Comparison of ENCODE assay signal across 18 cellular contexts in genomic region chr2:202479090-202479489, GRCh38.
A peak's percentile ranks its signal among the peaks of the same experiment; 100 is the strongest.
DNase-seq lines count a peak whose midpoint lies in the region; ATAC-seq and TF ChIP-seq lines count a peak whose summit lies in the region.
"Had no signal": no experiment of that assay in that cellular context is flagged by ENCODE, and none has a peak within 500 bp of the region (broad histone marks: within the 10 kb centered on the region; RNA-seq: fewer than 3 reads in every experiment).

No MANE protein-coding gene starts in this region.

- H2AFZ ChIP-seq in PC-3 (ENCODE audit: low read length) = no peak overlapping the region

- H3K79me2 ChIP-seq in PC-3 (ENCODE audit: low read length) = no peaks in the 10 kb centered on the region

- no peaks in the 10 kb centered on the region for H3F3A ChIP-seq in PC-3 (ENCODE audit: low read length, unreplicated experiment)

- H3K9me2 ChIP-seq in PC-3 (replicated peaks; ENCODE audit: low read length) = no peaks in the 10 kb centered on the region

- H3K4me1 ChIP-seq in right atrium auricular region = peaks cover 0 to 14% of the 10 kb centered on the region in 2 donors
- no peaks in the 10 kb centered on the region for H3K4me1 ChIP-seq in PC-3 (ENCODE audit: insufficient read depth, low read length)
- H3K4me1 ChIP-seq: SJCRH30 had no signal

- no peaks in the 10 kb centered on the region for H4K20me1 ChIP-seq in PC-3 (ENCODE audit: low read length)

- intact Hi-C loops in Right ventricle myocardium inferior (cut with DNase I) = no loop called here
- intact Hi-C loops in PC-3 (cut with micrococcal nuclease) = no loop called here

- ATAC-seq in Right ventricle myocardium inferior (peak; percentile 28), PC-3 (peak; percentile 33; the same call in 1 of the 2 replicates), HG02973 (IDR thresholded peaks at IDR 0.05; ENCODE audit: unreplicated experiment) (no peak)
- ATAC-seq: Panc1; stimulated activated memory B cell treated with anti-CD40 and anti-IgM and Interleukin-4, amounts not matched to agents 10 μg/mL and 1 μg/mL and 100 μg/mL, for 72 hours had no signal

- H3K4me3 ChIP-seq in right atrium auricular region = no peak overlapping the region
- no peak overlapping the region for H3K4me3 ChIP-seq in PC-3 (ENCODE audit: low read length)
- H3K4me3 ChIP-seq in fibroblast of villous mesenchyme (ENCODE audit: low read depth, low read length) = no peak overlapping the region
- H3K4me3 ChIP-seq: SJCRH30, thoracic aorta had no signal

- CTCF ChIA-PET in PC-3 (lab: Charles Lee) = no interaction called here

- DNase-seq in Right ventricle myocardium inferior (ENCODE audit: missing footprints) (no peak), right atrium auricular region (ENCODE audit: low spot score) (no peak), PC-3 (no peak), fibroblast of villous mesenchyme (ENCODE audit: low read depth) (peak; percentile 22), putamen (ENCODE audit: low spot score) (peak; percentile 3), A172 (ENCODE audit: low spot score) (no peak)
- DNase-seq: activated naive CD4-positive, alpha-beta T cell treated with anti-CD3 and anti-CD28 coated beads, Interleukin-2, amount 10 ng/mL, durations not matched to agents 7 days and 5 days; dermis blood vessel endothelial cell; HFFc6; kidney glomerular epithelial cell; NCI-H1105; NCI-H2081; NCI-H524; SJCRH30 had no signal

- H3K4me2 ChIP-seq in PC-3 (ENCODE audit: low read length) = no peak overlapping the region

- POLR2A ChIA-PET in PC-3 (lab: Charles Lee; ENCODE audit: unreplicated experiment) = interaction anchor here (0.5 kb wide), 1 partner anchor 69 kb away, joined by 3 read pairs; no protein-coding TSS in a partner anchor

- TF ChIP-seq CTCF in right atrium auricular region (IDR thresholded peaks at IDR 0.05) = no peak
- TF ChIP-seq CTCF in PC-3 (conservative IDR thresholded peaks at IDR 0.05; ENCODE audit: low read depth, low read length) = no peak
- TF ChIP-seq CTCF in fibroblast of villous mesenchyme (IDR thresholded peaks at IDR 0.05; ENCODE audit: insufficient read depth, low read depth, low read length) = no peak

- H3K36me3 ChIP-seq in right atrium auricular region (no peaks in the 10 kb centered on the region), PC-3 (ENCODE audit: low read depth, low read length) (no peaks in the 10 kb centered on the region)
- H3K36me3 ChIP-seq: thoracic aorta had no signal

- no peak overlapping the region for H3K27ac ChIP-seq in right atrium auricular region
- H3K27ac ChIP-seq in PC-3 (ENCODE audit: low read length) = no peak overlapping the region
- H3K27ac ChIP-seq: SJCRH30, thoracic aorta had no signal

- H3K27me3 ChIP-seq in right atrium auricular region (no peaks in the 10 kb centered on the region), PC-3 (ENCODE audit: low read length) (no peaks in the 10 kb centered on the region)
- H3K27me3 ChIP-seq: SJCRH30 had no signal

- BruUV-seq in PC-3 (replicated peaks; lab: Mats Ljungman, UMichigan) = no TSS peak

- H3K9me3 ChIP-seq in right atrium auricular region (no peaks in the 10 kb centered on the region), PC-3 (ENCODE audit: low read length) (no peaks in the 10 kb centered on the region)
- H3K9me3 ChIP-seq: SJCRH30, thoracic aorta had no signal

- H3K9ac ChIP-seq in PC-3 (ENCODE audit: low read length) = no peak overlapping the region

Comparison
In these comparisons a context has a peak if more than half of its experiments do, and no peak if none do; other contexts are left out.
1. DNase-seq: peak in fibroblast of villous mesenchyme (single experiment) and putamen (single experiment); none in Right ventricle myocardium inferior (single experiment), right atrium auricular region (single experiment), PC-3 (single experiment) and A172 (single experiment).